In the genomic region with DNA sequence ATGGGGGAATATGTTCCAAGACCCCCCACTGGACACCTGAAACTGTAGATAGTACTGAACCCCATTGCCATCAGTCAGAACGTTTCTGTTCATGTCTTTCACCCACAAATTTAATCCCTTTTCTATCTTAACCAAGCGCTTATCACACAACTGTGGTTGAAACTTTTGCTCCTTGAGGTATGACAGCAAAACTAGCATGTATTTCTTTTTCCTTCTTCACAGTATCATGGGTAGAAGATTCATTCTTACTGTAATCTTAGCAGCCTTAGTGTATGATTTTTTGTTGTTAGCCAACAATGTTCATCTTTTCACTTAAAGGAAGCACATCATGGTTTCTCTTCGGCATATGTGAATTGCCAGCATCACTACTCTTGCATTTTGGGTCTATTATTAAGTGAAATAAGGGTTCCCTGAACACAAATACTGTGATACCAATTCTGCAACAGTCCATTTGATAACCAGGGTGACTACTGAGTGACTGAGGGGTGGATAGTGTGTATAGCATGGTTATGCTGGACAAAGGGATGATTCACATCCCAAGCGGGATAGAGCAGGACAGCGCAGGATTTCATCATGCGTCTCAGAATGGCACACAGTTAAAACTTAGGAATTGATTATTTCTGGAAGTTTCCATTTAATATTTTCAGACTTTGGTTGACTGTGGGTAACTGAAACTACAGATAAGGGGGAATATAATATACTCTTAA, we compare ENCODE assay signal across 12 cellular contexts. TPM values are rescaled to one million over a fixed set of nuclear protein-coding genes. Genes with fewer than 3 reads are reported as not detected.
DNase-seq lines count a peak whose midpoint lies in the region; ATAC-seq lines count a peak whose summit lies in the region.
"Had no signal": no experiment of that assay in that cellular context is flagged by ENCODE, and none has a peak within 500 bp of the region (broad histone marks: within the 10 kb centered on the region; RNA-seq: fewer than 3 reads in every experiment).

No MANE protein-coding gene starts in this region.

- H3K36me3 Mint-ChIP-seq in naive B cell = peaks cover 16 to 24% of the 10 kb centered on the region in 2 donors

- no peaks in the 10 kb centered on the region for H3K9me3 Mint-ChIP-seq in naive B cell

- 86% methylated on average over 6 of the region's 6 CpGs for WGBS in right cardiac atrium

- no peak overlapping the region for H3K4me3 Mint-ChIP-seq in naive B cell

- no peaks in the 10 kb centered on the region for H3K27me3 ChIP-seq in right cardiac atrium (ENCODE audit: control insufficient read depth, insufficient read depth)
- H3K27me3 ChIP-seq: cardiac muscle cell had no signal

- no peak overlapping the region for H3K4me3 ChIP-seq in right cardiac atrium (ENCODE audit: low read length)
- H3K4me3 ChIP-seq: cardiac muscle cell had no signal

- peaks cover 29 to 61% (median 55%) of the 10 kb centered on the region in 3 donors for H3K4me1 Mint-ChIP-seq in naive B cell

- H3K27ac ChIP-seq in caudate nucleus (ENCODE audit: low read depth, low read length) (peak overlapping the region; percentile 73), right cardiac atrium (ENCODE audit: low read length) (no peak overlapping the region)
- H3K27ac ChIP-seq: cardiac muscle cell had no signal

- no peaks in the 10 kb centered on the region for H3K9me3 ChIP-seq in right cardiac atrium (ENCODE audit: control insufficient read depth, low read length)

- ATAC-seq in naive B cell (ENCODE audit: low read depth in 2 of 2) (no peak), right cardiac atrium (no peak), GM18858 (IDR thresholded peaks at IDR 0.05; ENCODE audit: unreplicated experiment) (no peak)

- intact Hi-C loops in right cardiac atrium (cut with DNase I) = no loop called here

- H3K27ac Mint-ChIP-seq in naive B cell = peak overlapping the region in 5 of 6 donors; percentile 36 to 97 (median 71)

- H3K4me1 ChIP-seq in right cardiac atrium (ENCODE audit: control insufficient read depth, insufficient read depth, low read length) = no peaks in the 10 kb centered on the region

- H3K27me3 Mint-ChIP-seq in naive B cell = no peaks in the 10 kb centered on the region

- DNase-seq in ELR (ENCODE audit: low read depth) = peak; percentile 94
- DNase-seq in RKO (ENCODE audit: low spot score) = peak; percentile 27
- peak in 29 of 61 donors; percentile 3 to 54 (median 20) for DNase-seq in caudate nucleus (lab: John Stamatoyannopoulos, UW)
- no peak for DNase-seq in naive B cell
- DNase-seq in right cardiac atrium = no peak
- no peak for DNase-seq in LoVo (ENCODE audit: low spot score)
- DNase-seq in NCI-H446 (lab: John Stamatoyannopoulos, UW) = no peak
- DNase-seq: DND-41, NCI-H524 treated with DMSO at 0.1 percent for 48 hours had no signal

RNA-seq across cellular contexts. Expression of a gene that starts 41.8 kb away (rescaled TPM):
- polyA plus RNA-seq in naive B cell (ENCODE audit: low read depth in 6 of 6) (under 1 TPM in 4 of 6 donors, not detected in 2; 0.06 to 0.26 (median 0.20) TPM), right cardiac atrium (0.27 TPM)
- total RNA-seq in right cardiac atrium = 1 to 10 TPM in 1 of 4 donors, under 1 TPM in 3; 0.37 to 1.2 (median 0.58) TPM
- total RNA-seq: cardiac muscle cell had no signal
- polyA plus RNA-seq: cardiac muscle cell had no signal

RNA-seq across cellular contexts. Expression of a gene that starts 55.8 kb away (rescaled TPM):
- not detected for polyA plus RNA-seq in naive B cell (ENCODE audit: low read depth in 6 of 6)
- not detected for total RNA-seq in right cardiac atrium
- polyA plus RNA-seq in right cardiac atrium = not detected
- total RNA-seq: cardiac muscle cell, omental fat pad had no signal
- polyA plus RNA-seq: cardiac muscle cell had no signal

Comparison
In these comparisons a context has a peak if more than half of its experiments do, and no peak if none do; other contexts are left out.
1. DNase-seq: peak in ELR (single experiment) and RKO (single experiment); none in naive B cell (single experiment), right cardiac atrium (0 of 3), LoVo (single experiment) and NCI-H446 (0 of 2).